ENCODE assay signal across 19 cellular contexts in the genomic region with DNA sequence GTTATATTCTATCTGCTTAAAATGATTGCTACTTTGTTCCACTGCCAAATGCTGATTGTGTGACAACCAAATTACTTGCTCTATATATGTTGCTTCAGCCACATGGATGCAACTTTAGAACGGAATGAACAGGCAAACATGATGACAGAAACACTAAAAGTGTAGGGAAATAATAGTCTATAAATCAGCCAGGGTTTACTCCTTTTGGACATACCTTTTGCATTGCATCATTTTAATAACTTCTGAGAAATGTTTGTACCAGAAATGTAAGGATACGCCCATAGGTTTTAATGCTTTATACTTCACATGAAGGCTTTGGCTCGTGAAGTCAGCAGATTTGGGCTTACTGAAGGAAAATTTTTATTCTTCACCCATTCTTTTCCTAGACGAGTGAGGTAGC.
DNase-seq lines count a peak whose midpoint lies in the region; ATAC-seq, FAIRE-seq and TF ChIP-seq lines count a peak whose summit lies in the region.
"Had no signal": no experiment of that assay in that cellular context is flagged by ENCODE, and none has a peak within 500 bp of the region (broad histone marks: within the 10 kb centered on the region; RNA-seq: fewer than 3 reads in every experiment).

No MANE protein-coding gene starts in this region.

- H3K36me3 Mint-ChIP-seq in HFFc6 (ENCODE audit: low read depth), result no peaks in the 10 kb centered on the region; the same call in 1 of the 2 replicates
- H3K36me3 Mint-ChIP-seq in astrocyte (ENCODE audit: low read depth, unreplicated experiment), result no peaks in the 10 kb centered on the region

- H3K36me3 ChIP-seq in astrocyte (ENCODE audit: insufficient read depth, low read length), result no peaks in the 10 kb centered on the region
- H3K36me3 ChIP-seq: HAP-1, Peyer's patch had no signal

- no peak overlapping the region for H3K9ac ChIP-seq in astrocyte (ENCODE audit: low read length)
- H3K9ac ChIP-seq: KMS-11 had no signal

- no peak for TF ChIP-seq CTCF in HFFc6 (IDR thresholded peaks at IDR 0.05)
- TF ChIP-seq CTCF in astrocyte (IDR thresholded peaks at IDR 0.05; ENCODE audit: insufficient read depth, low read depth, low read length), result no peak
- TF ChIP-seq CTCF in foreskin keratinocyte (conservative IDR thresholded peaks at IDR 0.05), result no peak

- H3K4me2 ChIP-seq in astrocyte (ENCODE audit: low read length), result no peak overlapping the region
- H3K4me2 ChIP-seq: KMS-11 had no signal

- H3K27ac Mint-ChIP-seq in HFFc6, result no peak overlapping the region; the same call in 1 of the 2 replicates
- H3K27ac Mint-ChIP-seq in astrocyte (ENCODE audit: unreplicated experiment), result no peak overlapping the region

- H3K4me1 ChIP-seq in astrocyte (ENCODE audit: insufficient read depth, low read length), result no peaks in the 10 kb centered on the region
- peaks cover 4% of the 10 kb centered on the region for H3K4me1 ChIP-seq in foreskin keratinocyte
- H3K4me1 ChIP-seq: Caco-2, HAP-1, Peyer's patch had no signal

- no peaks in the 10 kb centered on the region for H4K20me1 ChIP-seq in astrocyte (ENCODE audit: insufficient read depth, low read length)

- H2AFZ ChIP-seq in astrocyte (ENCODE audit: low read depth, low read length), result peak overlapping the region; percentile 15

- no peaks in the 10 kb centered on the region for H3K9me3 ChIP-seq in astrocyte (ENCODE audit: insufficient read depth, low read depth, low read length)
- H3K9me3 ChIP-seq: Caco-2, Peyer's patch had no signal

- no peak for FAIRE-seq in astrocyte (lab: Jason Lieb, UNC)

- H3K9me3 Mint-ChIP-seq in HFFc6, result 0 out of 2 replicates have a peak, but pooled peaks cover 5% of the 10 kb centered on the region
- peaks cover 2% of the 10 kb centered on the region for H3K9me3 Mint-ChIP-seq in astrocyte (ENCODE audit: unreplicated experiment)

- no peak overlapping the region for H3K27ac ChIP-seq in astrocyte (ENCODE audit: low read depth, low read length)
- H3K27ac ChIP-seq in foreskin keratinocyte, result no peak overlapping the region
- H3K27ac ChIP-seq: KMS-11, Peyer's patch had no signal

- H3K4me1 Mint-ChIP-seq in HFFc6 (ENCODE audit: low read depth) (peaks cover 35% of the 10 kb centered on the region), astrocyte (ENCODE audit: low read depth, unreplicated experiment) (no peaks in the 10 kb centered on the region)

- H3K4me3 ChIP-seq in astrocyte (ENCODE audit: insufficient read depth, low read depth, low read length), result no peak overlapping the region
- H3K4me3 ChIP-seq: HAP-1, Peyer's patch had no signal

- no peak overlapping the region for H3K4me3 Mint-ChIP-seq in HFFc6
- H3K4me3 Mint-ChIP-seq in astrocyte (ENCODE audit: unreplicated experiment), result no peak overlapping the region

- no peaks in the 10 kb centered on the region for H3K79me2 ChIP-seq in astrocyte (ENCODE audit: insufficient read depth, low read length)

- intact Hi-C loops in left colon (cut with DNase I, micrococcal nuclease), result no loop called here

- ATAC-seq in foreskin keratinocyte (peak; percentile 56), left colon (no peak)
- ATAC-seq: SK-N-SH treated with all-trans-retinoic acid at 6 μM for 48 hours had no signal

- no peaks in the 10 kb centered on the region for H3K27me3 ChIP-seq in astrocyte (ENCODE audit: insufficient read depth, low read length)
- H3K27me3 ChIP-seq in foreskin keratinocyte, result no peaks in the 10 kb centered on the region
- H3K27me3 ChIP-seq: Peyer's patch had no signal

- DNase-seq in HFFc6, result peak; percentile 20
- no peak for DNase-seq in astrocyte (ENCODE audit: low read depth)
- peak in 1 of 2 donors; percentile 81 for DNase-seq in foreskin keratinocyte
- DNase-seq in hepatic stellate cell (ENCODE audit: low spot score), result no peak
- DNase-seq in H4 (ENCODE audit: low spot score), result no peak
- DNase-seq in left colon, result no peak
- no peak for DNase-seq in SKM-1 treated with dmso at 0.1 percent for 144 hours (lab: John Stamatoyannopoulos, UW; ENCODE audit: unreplicated experiment)
- DNase-seq: Caco-2, DMS153, NCI-H1092, NCI-H1694, NCI-H2107, NCI-H2227 treated with DMSO at 0.1 percent for 48 hours, NCI-H524 treated with DMSO at 0.1 percent for 48 hours, Peyer's patch, SHP77 treated with DMSO at 0.1 percent for 48 hours had no signal

- H3K27me3 Mint-ChIP-seq in HFFc6 (ENCODE audit: insufficient read depth) (no peaks in the 10 kb centered on the region), astrocyte (ENCODE audit: low read depth, unreplicated experiment) (no peaks in the 10 kb centered on the region)
